ENCODE assay signal across 15 cellular contexts in the genomic region with DNA sequence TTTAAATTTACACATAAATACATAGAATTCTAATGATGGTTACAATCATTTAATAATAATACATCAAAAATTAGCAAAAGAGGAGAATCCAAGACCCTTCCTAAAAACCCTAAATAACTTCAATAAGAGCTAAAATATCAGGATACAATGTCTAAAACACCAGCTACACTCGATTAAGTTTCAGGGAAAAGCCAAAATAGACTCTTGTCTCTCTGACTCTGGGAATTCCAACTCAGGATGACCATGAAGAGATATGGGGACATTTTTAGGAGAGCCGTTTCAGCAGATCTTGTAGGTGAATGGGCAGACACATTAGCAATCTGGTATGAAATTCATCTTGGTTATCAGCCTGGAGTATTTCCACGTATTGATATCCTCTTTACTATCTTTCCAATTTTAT.
"Had no signal": no experiment of that assay in that cellular context is flagged by ENCODE, and none has a peak within 500 bp of the region (broad histone marks: within the 10 kb centered on the region; RNA-seq: fewer than 3 reads in every experiment).

No MANE protein-coding gene starts in this region.

- H3K9me3 ChIP-seq: esophagus muscularis mucosa, left ventricle myocardium inferior, lower lobe of right lung, psoas muscle had no signal

- H3K4me3 ChIP-seq: esophagus muscularis mucosa, left ventricle myocardium inferior, lower lobe of right lung, psoas muscle had no signal

- H3K36me3 ChIP-seq: esophagus muscularis mucosa, left ventricle myocardium inferior, lower lobe of right lung had no signal

- H3K27me3 ChIP-seq: esophagus muscularis mucosa had no signal

- H3K4me1 ChIP-seq: lower lobe of right lung had no signal

- H3K79me2 ChIP-seq: parathyroid adenoma had no signal

- H3K27me3 Mint-ChIP-seq: naive B cell had no signal

- H3K27ac ChIP-seq: esophagus muscularis mucosa, left ventricle myocardium inferior, lower lobe of right lung, parathyroid adenoma, psoas muscle had no signal

- H2AFZ ChIP-seq: parathyroid adenoma had no signal

- DNase-seq: effector memory CD4-positive, alpha-beta T cell; kidney; left cardiac atrium; left ventricle myocardium inferior; lower lobe of right lung; naive B cell; nephron progenitor cell; psoas muscle; retina; stimulated activated CD4-positive, alpha-beta T cell treated with anti-CD3 and anti-CD28 coated beads, Interleukin-2, amount 100 ng/mL, for 24 hours; stimulated activated CD4-positive, alpha-beta T cell treated with anti-CD3 and anti-CD28 coated beads, Interleukin-4, amount 100 ng/mL, for 4 hours; stimulated activated naive CD4-positive, alpha-beta T cell had no signal

- ATAC-seq: psoas muscle, sciatic nerve had no signal

- H3K4me3 Mint-ChIP-seq: naive B cell, nephron progenitor cell had no signal

- H3K9ac ChIP-seq: parathyroid adenoma had no signal

- H3K36me3 Mint-ChIP-seq: naive B cell had no signal

- H3K27ac Mint-ChIP-seq: nephron progenitor cell had no signal

- H3K9me3 Mint-ChIP-seq: nephron progenitor cell had no signal
